Comparison of ENCODE assay signal across 11 cellular contexts in the genomic region with DNA sequence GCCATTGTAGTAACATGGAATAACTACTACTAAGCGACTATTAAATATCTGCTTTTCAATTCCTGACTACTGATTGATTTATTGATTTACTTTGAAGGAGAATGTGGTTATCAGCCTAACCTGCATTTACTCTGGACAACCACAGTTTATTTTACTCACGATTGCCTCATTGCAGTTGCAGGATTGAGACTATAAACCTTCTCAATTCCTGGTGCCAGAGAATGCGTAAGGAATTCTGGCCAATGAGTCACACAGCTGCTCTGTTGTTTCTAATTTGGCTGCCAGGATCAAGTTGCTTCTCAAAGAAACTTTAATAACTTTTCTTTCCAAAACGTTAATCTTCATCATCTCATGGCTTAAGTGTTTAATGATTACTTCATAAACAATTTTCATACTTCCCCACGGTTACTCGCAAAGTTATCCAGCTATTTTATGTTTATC. TPM values are rescaled to one million over a fixed set of nuclear protein-coding genes. Genes with fewer than 3 reads are reported as not detected.
DNase-seq lines count a peak whose midpoint lies in the region; ATAC-seq and TF ChIP-seq lines count a peak whose summit lies in the region.
"Had no signal": no experiment of that assay in that cellular context is flagged by ENCODE, and none has a peak within 500 bp of the region (broad histone marks: within the 10 kb centered on the region; RNA-seq: fewer than 3 reads in every experiment).

No MANE protein-coding gene starts in this region.

- no peaks in the 10 kb centered on the region for H3K27me3 Mint-ChIP-seq in WTC11 (ENCODE audit: low read depth)

- POLR2A ChIA-PET in WTC11 (lab: Charles Lee) = no interaction called here

- H3K4me3 Mint-ChIP-seq in WTC11 = no peak overlapping the region

- no peaks in the 10 kb centered on the region for H3K4me1 ChIP-seq in right cardiac atrium (ENCODE audit: control insufficient read depth, insufficient read depth, low read length)
- peaks cover 5 to 13% (median 9%) of the 10 kb centered on the region in 3 donors for H3K4me1 ChIP-seq in skeletal muscle tissue (ENCODE audit: control insufficient read depth in 3 of 3, insufficient read depth in 3 of 3, low read length in 3 of 3)
- H3K4me1 ChIP-seq: breast epithelium had no signal

- WGBS in right cardiac atrium = 43% methylated on average over 6 of the region's 6 CpGs

- H3K27ac ChIP-seq in right cardiac atrium (ENCODE audit: low read length) (no peak overlapping the region), skeletal muscle tissue (ENCODE audit: low read depth, low read length) (peak overlapping the region; percentile 37)

- TF ChIP-seq CTCF in astrocyte of the cerebellum (IDR thresholded peaks at IDR 0.05; ENCODE audit: low read depth, low read length, missing control alignments) (no peak), WTC11 (IDR thresholded peaks at IDR 0.05) (no peak)

- H3K36me3 Mint-ChIP-seq in WTC11 = peaks cover 20% of the 10 kb centered on the region

- H3K27me3 ChIP-seq in right cardiac atrium (ENCODE audit: control insufficient read depth, insufficient read depth) = no peaks in the 10 kb centered on the region
- no peaks in the 10 kb centered on the region for H3K27me3 ChIP-seq in skeletal muscle tissue (ENCODE audit: control insufficient read depth in 3 of 3, insufficient read depth in 3 of 3, low read length in 3 of 3)
- H3K27me3 ChIP-seq: breast epithelium had no signal

- no peak overlapping the region for H3K27ac Mint-ChIP-seq in WTC11

- no peaks in the 10 kb centered on the region for H3K9me3 ChIP-seq in right cardiac atrium (ENCODE audit: control insufficient read depth, low read length)
- no peaks in the 10 kb centered on the region for H3K9me3 ChIP-seq in skeletal muscle tissue (ENCODE audit: control insufficient read depth in 3 of 3, low read length in 3 of 3)
- H3K9me3 ChIP-seq: breast epithelium had no signal

- in situ Hi-C loops in astrocyte of the cerebellum (cut with HindIII; ENCODE audit: low sequenced_read_pairs) = no loop called here

- intact Hi-C loops in right cardiac atrium (cut with DNase I) = no loop called here

- DNase-seq in HCEC 1CT = peak; percentile 94
- DNase-seq in astrocyte of the cerebellum (ENCODE audit: low read depth) = peak; percentile 94
- peak in 1 of 3 donors; percentile 23 for DNase-seq in right cardiac atrium
- DNase-seq in DMS79 (lab: John Stamatoyannopoulos, UW) = no peak
- no peak for DNase-seq in WTC11 (ENCODE audit: low spot score)
- DNase-seq: KG1, midbrain had no signal

- CTCF ChIA-PET in WTC11 (lab: Charles Lee) = no interaction called here

- H3K36me3 ChIP-seq in skeletal muscle tissue (ENCODE audit: control insufficient read depth in 3 of 3, insufficient read depth in 3 of 3, low read length in 3 of 3) = no peaks in the 10 kb centered on the region
- H3K36me3 ChIP-seq: breast epithelium had no signal

- H3K4me3 ChIP-seq in astrocyte of the cerebellum (ENCODE audit: low read depth, low read length) (no peak overlapping the region), right cardiac atrium (ENCODE audit: low read length) (no peak overlapping the region), skeletal muscle tissue (ENCODE audit: low read length in 3 of 3) (peak overlapping the region in 1 of 3 donors; percentile 1)
- H3K4me3 ChIP-seq: breast epithelium had no signal

- peaks cover 23% of the 10 kb centered on the region for H3K9me3 Mint-ChIP-seq in WTC11

- peaks cover 36% of the 10 kb centered on the region for H3K4me1 Mint-ChIP-seq in WTC11

- peak overlapping the region in 1 of 3 donors; percentile 33 for H3K9ac ChIP-seq in skeletal muscle tissue (ENCODE audit: low read depth in 1 of 3, low read length in 3 of 3)

- ATAC-seq in right cardiac atrium = peak; percentile 59 to 73
- no peak for ATAC-seq in WTC11
- no peak for ATAC-seq in HG02798 (IDR thresholded peaks at IDR 0.05; ENCODE audit: poor library complexity, unreplicated experiment)
- no peak for ATAC-seq in HG03108 (IDR thresholded peaks at IDR 0.05; ENCODE audit: unreplicated experiment)

TF ChIP-seq in WTC11, 78 proteins besides CTCF, POLR2A, EP300 and RAD21:
- TF ChIP-seq, protein P1, sequence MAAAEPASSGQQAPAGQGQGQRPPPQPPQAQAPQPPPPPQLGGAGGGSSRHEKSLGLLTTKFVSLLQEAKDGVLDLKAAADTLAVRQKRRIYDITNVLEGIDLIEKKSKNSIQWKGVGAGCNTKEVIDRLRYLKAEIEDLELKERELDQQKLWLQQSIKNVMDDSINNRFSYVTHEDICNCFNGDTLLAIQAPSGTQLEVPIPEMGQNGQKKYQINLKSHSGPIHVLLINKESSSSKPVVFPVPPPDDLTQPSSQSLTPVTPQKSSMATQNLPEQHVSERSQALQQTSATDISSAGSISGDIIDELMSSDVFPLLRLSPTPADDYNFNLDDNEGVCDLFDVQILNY (CRISPR knock-in tag; IDR thresholded peaks at IDR 0.05) = no peak
- TF ChIP-seq RELA (CRISPR knock-in tag; IDR thresholded peaks at IDR 0.05; ENCODE audit: borderline replicate concordance) (no peak), SOX15 (CRISPR knock-in tag; IDR thresholded peaks at IDR 0.05) (no peak), TEAD1 (CRISPR knock-in tag; IDR thresholded peaks at IDR 0.05) (no peak), NFYB (CRISPR knock-in tag; conservative IDR thresholded peaks at IDR 0.05; ENCODE audit: low read depth) (no peak), ZNF263 (CRISPR knock-in tag; IDR thresholded peaks at IDR 0.05; ENCODE audit: low read depth) (no peak), ZNF396 (CRISPR knock-in tag; IDR thresholded peaks at IDR 0.05; ENCODE audit: borderline replicate concordance) (no peak)
- TF ChIP-seq, protein P2, sequence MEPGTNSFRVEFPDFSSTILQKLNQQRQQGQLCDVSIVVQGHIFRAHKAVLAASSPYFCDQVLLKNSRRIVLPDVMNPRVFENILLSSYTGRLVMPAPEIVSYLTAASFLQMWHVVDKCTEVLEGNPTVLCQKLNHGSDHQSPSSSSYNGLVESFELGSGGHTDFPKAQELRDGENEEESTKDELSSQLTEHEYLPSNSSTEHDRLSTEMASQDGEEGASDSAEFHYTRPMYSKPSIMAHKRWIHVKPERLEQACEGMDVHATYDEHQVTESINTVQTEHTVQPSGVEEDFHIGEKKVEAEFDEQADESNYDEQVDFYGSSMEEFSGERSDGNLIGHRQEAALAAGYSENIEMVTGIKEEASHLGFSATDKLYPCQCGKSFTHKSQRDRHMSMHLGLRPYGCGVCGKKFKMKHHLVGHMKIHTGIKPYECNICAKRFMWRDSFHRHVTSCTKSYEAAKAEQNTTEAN (CRISPR knock-in tag; IDR thresholded peaks at IDR 0.05) = no peak
- TF ChIP-seq, protein P3, sequence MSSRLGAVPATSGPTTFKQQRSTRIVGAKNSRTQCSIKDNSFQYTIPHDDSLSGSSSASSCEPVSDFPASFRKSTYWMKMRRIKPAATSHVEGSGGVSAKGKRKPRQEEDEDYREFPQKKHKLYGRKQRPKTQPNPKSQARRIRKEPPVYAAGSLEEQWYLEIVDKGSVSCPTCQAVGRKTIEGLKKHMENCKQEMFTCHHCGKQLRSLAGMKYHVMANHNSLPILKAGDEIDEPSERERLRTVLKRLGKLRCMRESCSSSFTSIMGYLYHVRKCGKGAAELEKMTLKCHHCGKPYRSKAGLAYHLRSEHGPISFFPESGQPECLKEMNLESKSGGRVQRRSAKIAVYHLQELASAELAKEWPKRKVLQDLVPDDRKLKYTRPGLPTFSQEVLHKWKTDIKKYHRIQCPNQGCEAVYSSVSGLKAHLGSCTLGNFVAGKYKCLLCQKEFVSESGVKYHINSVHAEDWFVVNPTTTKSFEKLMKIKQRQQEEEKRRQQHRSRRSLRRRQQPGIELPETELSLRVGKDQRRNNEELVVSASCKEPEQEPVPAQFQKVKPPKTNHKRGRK (CRISPR knock-in tag; IDR thresholded peaks at IDR 0.05; ENCODE audit: borderline replicate concordance) = no peak

RNA-seq across cellular contexts. Expression of a gene that starts 13.1 kb away (rescaled TPM):
- total RNA-seq in right cardiac atrium = 10 to 100 TPM; 44.4 to 57.8 (median 53.5) TPM
- 17.9 TPM for polyA plus RNA-seq in right cardiac atrium
- 37.6 TPM for total RNA-seq in skeletal muscle tissue
- 13.9 to 17.3 TPM (median 13.9 TPM) in 3 replicates for total RNA-seq in WTC11 (2021)

Comparison
In these comparisons a context has a peak if more than half of its experiments do, and no peak if none do; other contexts are left out.
1. DNase-seq: peak in HCEC 1CT (single experiment) and astrocyte of the cerebellum (single experiment); none in DMS79 (single experiment) and WTC11 (single experiment).
2. ATAC-seq: peak in right cardiac atrium (2 of 2); none in WTC11 (single experiment), HG02798 (single experiment) and HG03108 (single experiment).